Comparison of ENCODE assay signal across 1 cellular context in the genomic region with DNA sequence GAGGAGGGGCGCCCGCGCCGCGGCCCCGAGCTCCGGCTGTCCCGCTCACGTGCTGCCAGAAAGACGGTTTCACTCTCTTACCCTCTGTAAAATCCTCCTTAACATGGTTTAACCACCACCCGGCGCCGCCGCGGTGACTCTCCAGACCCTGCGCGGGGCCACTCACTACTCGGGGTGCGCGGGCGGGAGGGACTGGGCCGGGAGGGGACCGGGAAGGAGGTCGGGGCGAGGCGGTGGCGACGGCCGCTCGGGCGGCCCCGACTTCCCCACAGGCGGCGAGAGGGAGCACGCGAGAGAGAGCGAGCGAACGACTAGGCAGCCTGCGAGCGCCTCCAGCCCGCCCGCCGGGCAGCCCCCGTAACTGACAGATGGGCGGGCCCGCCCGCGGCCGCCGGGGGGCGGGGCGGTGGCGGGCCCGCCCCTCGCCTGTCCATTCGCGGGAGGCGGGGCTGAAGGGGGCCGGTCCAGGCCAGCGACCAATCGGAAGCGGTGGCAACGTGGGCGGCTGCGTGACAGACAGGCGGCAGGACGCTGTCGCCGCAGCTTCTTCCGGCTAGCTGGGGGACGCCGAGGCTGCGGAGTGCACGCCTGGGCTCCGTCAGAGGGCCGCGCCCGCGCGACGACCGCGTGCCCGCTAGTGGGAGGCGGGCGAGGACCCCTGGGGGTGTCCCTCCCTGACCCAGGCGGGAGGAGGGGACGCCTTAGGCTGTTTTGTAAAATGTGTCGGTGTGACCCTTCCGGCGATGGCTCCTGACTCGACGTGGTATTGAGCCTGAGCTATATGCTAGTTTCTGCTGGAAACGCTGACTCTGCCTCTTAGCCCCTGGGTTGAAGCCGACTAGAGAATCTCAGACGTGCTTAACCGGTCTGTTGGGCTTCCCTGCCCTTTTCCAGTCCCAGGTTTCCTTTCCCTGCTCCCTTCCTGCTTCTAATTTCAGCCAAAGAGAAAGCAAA.
TF ChIP-seq lines count a peak whose summit lies in the region.

Gene EEA1, minus strand, starts transcription at position 334 of the 954 bp plus-strand sequence. Its CDS starts 229 bp downstream, at position 105.

TF ChIP-seq in GM12878, 131 proteins besides CTCF, POLR2A, EP300 and RAD21 (continued from another document and continues in another):
- TF ChIP-seq SMC3 (IDR thresholded peaks at IDR 0.05; ENCODE audit: borderline replicate concordance, low read length) (peak; percentile 2; the same call in 1 of the 2 replicates), SPI1 (IDR thresholded peaks at IDR 0.05; ENCODE audit: borderline replicate concordance, insufficient read depth, low read depth, low read length) (peak; percentile 11; the same call in 1 of the 2 replicates), CBFB (IDR thresholded peaks at IDR 0.05; ENCODE audit: low read depth) (no peak; the same call in 1 of the 2 replicates), NR2C2 (IDR thresholded peaks at IDR 0.05; ENCODE audit: borderline replicate concordance, control insufficient read depth, insufficient read length, low read depth) (no peak), SP1 (IDR thresholded peaks at IDR 0.05; ENCODE audit: low read depth, low read length) (peak; percentile 91), DPF2 (IDR thresholded peaks at IDR 0.05) (peak; percentile 99), NFXL1 (IDR thresholded peaks at IDR 0.05; ENCODE audit: borderline replicate concordance) (no peak), BMI1 (IDR thresholded peaks at IDR 0.05; ENCODE audit: borderline replicate concordance) (no peak), BCLAF1 (IDR thresholded peaks at IDR 0.05) (no peak), RFX5 (IDR thresholded peaks at IDR 0.05; ENCODE audit: low read depth, low read length) (peak; percentile 33; the same call in 1 of the 2 replicates), MEF2B (IDR thresholded peaks at IDR 0.05; ENCODE audit: partially characterized antibody, poor library complexity, severe bottlenecking) (peak; percentile 52), BACH1 (IDR thresholded peaks at IDR 0.05; ENCODE audit: borderline replicate concordance) (no peak; the same call in 1 of the 2 replicates), NFYA (IDR thresholded peaks at IDR 0.05; ENCODE audit: borderline replicate concordance, low read depth, low read length) (no peak), ATF3 (IDR thresholded peaks at IDR 0.05; ENCODE audit: borderline replicate concordance, extremely low read depth, low read depth, low read length) (no peak), ZNF687 (IDR thresholded peaks at IDR 0.05) (peak; percentile 99), JUND (IDR thresholded peaks at IDR 0.05; ENCODE audit: low read depth, low read length) (no peak), SIX5 (IDR thresholded peaks at IDR 0.05; ENCODE audit: low read depth, low read length, severe bottlenecking) (no peak), KAT2A (conservative IDR thresholded peaks at IDR 0.05; ENCODE audit: control insufficient read depth, low read depth, low read length) (no peak), ZNF207 (IDR thresholded peaks at IDR 0.05; ENCODE audit: borderline replicate concordance) (peak; percentile 77), EZH2 (IDR thresholded peaks at IDR 0.05; ENCODE audit: borderline replicate concordance, control insufficient read depth, low read depth, low read length) (no peak), GABPA (IDR thresholded peaks at IDR 0.05; ENCODE audit: low read depth) (no peak), POLR2AphosphoS5 (IDR thresholded peaks at IDR 0.05; ENCODE audit: low read length) (peak; percentile 96), CHD2 (IDR thresholded peaks at IDR 0.05; ENCODE audit: borderline replicate concordance, low read depth, low read length) (0 out of 2 replicates have a peak, but pooled peaks have one; percentile 45), ZBTB33 (IDR thresholded peaks at IDR 0.05) (no peak), RUNX3 (IDR thresholded peaks at IDR 0.05; ENCODE audit: low read length) (peak; percentile 45; the same call in 1 of the 2 replicates), FOXK2 (IDR thresholded peaks at IDR 0.05) (no peak), HDAC6 (IDR thresholded peaks at IDR 0.05; ENCODE audit: unreplicated experiment) (no peak), SIN3A (IDR thresholded peaks at IDR 0.05; ENCODE audit: low read depth, low read length) (peak; percentile 55), RCOR1 (conservative IDR thresholded peaks at IDR 0.05; ENCODE audit: low read depth, low read length) (no peak), KLF5 (IDR thresholded peaks at IDR 0.05; ENCODE audit: partially characterized antibody) (peak; percentile 91), IRF4 (IDR thresholded peaks at IDR 0.05; ENCODE audit: low read depth, low read length) (0 out of 2 replicates have a peak, but pooled peaks have one; percentile 5), MYB (IDR thresholded peaks at IDR 0.05; ENCODE audit: borderline replicate concordance, low read depth, low read length) (peak; percentile 22; the same call in 1 of the 2 replicates), CHD4 (IDR thresholded peaks at IDR 0.05) (no peak), CREB1 (IDR thresholded peaks at IDR 0.05; ENCODE audit: low read depth) (peak; percentile 91), RELA (IDR thresholded peaks at IDR 0.05; ENCODE audit: borderline replicate concordance, partially characterized antibody) (peak; percentile 70), NBN (IDR thresholded peaks at IDR 0.05) (peak; percentile 67), TARDBP (IDR thresholded peaks at IDR 0.05; ENCODE audit: borderline replicate concordance) (peak; percentile 83), RAD51 (IDR thresholded peaks at IDR 0.05) (no peak), STAT1 (conservative IDR thresholded peaks at IDR 0.05) (no peak), TBL1XR1 (IDR thresholded peaks at IDR 0.05; ENCODE audit: low read depth, low read length) (no peak), TCF7 (IDR thresholded peaks at IDR 0.05; ENCODE audit: borderline replicate concordance) (no peak), HDGF (IDR thresholded peaks at IDR 0.05) (no peak), MTA2 (IDR thresholded peaks at IDR 0.05; ENCODE audit: low read depth) (peak; percentile 53; the same call in 1 of the 2 replicates), HCFC1 (IDR thresholded peaks at IDR 0.05; ENCODE audit: low read length) (peak; percentile 48; the same call in 1 of the 2 replicates), POLR2AphosphoS2 (IDR thresholded peaks at IDR 0.05; ENCODE audit: low read depth, low read length) (peak; percentile 90), SMAD5 (IDR thresholded peaks at IDR 0.05; ENCODE audit: low read depth) (peak; percentile 80)
- TF ChIP-seq, protein P1, sequence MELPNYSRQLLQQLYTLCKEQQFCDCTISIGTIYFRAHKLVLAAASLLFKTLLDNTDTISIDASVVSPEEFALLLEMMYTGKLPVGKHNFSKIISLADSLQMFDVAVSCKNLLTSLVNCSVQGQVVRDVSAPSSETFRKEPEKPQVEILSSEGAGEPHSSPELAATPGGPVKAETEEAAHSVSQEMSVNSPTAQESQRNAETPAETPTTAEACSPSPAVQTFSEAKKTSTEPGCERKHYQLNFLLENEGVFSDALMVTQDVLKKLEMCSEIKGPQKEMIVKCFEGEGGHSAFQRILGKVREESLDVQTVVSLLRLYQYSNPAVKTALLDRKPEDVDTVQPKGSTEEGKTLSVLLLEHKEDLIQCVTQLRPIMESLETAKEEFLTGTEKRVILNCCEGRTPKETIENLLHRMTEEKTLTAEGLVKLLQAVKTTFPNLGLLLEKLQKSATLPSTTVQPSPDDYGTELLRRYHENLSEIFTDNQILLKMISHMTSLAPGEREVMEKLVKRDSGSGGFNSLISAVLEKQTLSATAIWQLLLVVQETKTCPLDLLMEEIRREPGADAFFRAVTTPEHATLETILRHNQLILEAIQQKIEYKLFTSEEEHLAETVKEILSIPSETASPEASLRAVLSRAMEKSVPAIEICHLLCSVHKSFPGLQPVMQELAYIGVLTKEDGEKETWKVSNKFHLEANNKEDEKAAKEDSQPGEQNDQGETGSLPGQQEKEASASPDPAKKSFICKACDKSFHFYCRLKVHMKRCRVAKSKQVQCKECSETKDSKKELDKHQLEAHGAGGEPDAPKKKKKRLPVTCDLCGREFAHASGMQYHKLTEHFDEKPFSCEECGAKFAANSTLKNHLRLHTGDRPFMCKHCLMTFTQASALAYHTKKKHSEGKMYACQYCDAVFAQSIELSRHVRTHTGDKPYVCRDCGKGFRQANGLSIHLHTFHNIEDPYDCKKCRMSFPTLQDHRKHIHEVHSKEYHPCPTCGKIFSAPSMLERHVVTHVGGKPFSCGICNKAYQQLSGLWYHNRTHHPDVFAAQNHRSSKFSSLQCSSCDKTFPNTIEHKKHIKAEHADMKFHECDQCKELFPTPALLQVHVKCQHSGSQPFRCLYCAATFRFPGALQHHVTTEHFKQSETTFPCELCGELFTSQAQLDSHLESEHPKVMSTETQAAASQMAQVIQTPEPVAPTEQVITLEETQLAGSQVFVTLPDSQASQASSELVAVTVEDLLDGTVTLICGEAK (IDR thresholded peaks at IDR 0.05; ENCODE audit: borderline replicate concordance) = peak; percentile 57; the same call in 1 of the 2 replicates
- TF ChIP-seq, protein P2, sequence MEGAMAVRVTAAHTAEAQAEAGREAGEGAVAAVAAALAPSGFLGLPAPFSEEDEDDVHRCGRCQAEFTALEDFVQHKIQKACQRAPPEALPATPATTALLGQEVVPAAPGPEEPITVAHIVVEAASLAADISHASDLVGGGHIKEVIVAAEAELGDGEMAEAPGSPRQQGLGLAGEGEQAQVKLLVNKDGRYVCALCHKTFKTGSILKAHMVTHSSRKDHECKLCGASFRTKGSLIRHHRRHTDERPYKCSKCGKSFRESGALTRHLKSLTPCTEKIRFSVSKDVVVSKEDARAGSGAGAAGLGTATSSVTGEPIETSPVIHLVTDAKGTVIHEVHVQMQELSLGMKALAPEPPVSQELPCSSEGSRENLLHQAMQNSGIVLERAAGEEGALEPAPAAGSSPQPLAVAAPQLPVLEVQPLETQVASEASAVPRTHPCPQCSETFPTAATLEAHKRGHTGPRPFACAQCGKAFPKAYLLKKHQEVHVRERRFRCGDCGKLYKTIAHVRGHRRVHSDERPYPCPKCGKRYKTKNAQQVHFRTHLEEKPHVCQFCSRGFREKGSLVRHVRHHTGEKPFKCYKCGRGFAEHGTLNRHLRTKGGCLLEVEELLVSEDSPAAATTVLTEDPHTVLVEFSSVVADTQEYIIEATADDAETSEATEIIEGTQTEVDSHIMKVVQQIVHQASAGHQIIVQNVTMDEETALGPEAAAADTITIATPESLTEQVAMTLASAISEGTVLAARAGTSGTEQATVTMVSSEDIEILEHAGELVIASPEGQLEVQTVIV (IDR thresholded peaks at IDR 0.05; ENCODE audit: borderline replicate concordance, partially characterized antibody) = peak; percentile 65
